Comparison of ENCODE assay signal across 8 cellular contexts in the genomic region with DNA sequence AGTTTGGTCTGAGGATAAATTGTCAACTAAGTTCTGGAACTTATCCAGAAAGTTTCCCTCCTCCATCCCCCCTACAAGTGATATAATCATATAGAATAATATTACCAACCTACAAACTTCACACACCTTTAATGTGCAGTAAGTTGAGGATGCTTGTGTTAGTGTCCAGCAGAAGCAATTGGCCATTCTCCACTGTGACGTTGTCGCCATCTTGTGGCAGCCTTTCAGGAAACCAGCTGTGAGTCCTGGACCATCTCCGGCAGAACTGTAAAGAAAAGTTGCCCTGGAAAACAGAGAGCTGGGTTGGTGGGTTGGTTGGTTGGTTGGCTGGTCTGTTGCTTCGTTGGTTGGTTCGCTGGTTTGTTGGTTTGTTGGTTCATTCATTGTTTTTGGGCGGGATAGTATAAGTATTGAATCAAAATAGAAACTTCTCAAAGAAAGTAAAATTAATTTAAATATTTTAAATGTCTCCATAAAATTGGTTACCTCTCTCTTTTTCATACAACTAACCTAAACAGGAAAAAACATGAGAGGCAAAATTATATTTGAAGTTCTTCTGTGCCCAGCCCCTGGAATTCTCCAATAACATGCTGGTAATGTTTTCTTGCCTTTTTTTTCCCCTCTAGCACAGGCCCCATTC.
A peak's percentile ranks its signal among the peaks of the same experiment; 100 is the strongest.
DNase-seq lines count a peak whose midpoint lies in the region; ATAC-seq, FAIRE-seq and TF ChIP-seq lines count a peak whose summit lies in the region.

No MANE protein-coding gene starts in this region.

- intact Hi-C loops in tibial artery (cut with DNase I; ENCODE audit: low total_unique reads): no loop called here

- H3K79me2 ChIP-seq in SK-N-SH (ENCODE audit: insufficient read depth) (no peaks in the 10 kb centered on the region), mesendoderm (ENCODE audit: control insufficient read depth, insufficient read depth, low read length) (no peaks in the 10 kb centered on the region)

- H3K79me1 ChIP-seq in mesendoderm (ENCODE audit: low read length): no peaks in the 10 kb centered on the region

- no peak overlapping the region for H2AK5ac ChIP-seq in mesendoderm (ENCODE audit: low read length)

- CTCF ChIA-PET in A549 (lab: Yijun Ruan, JAX) (interaction anchor here (0.6 to 2.5 kb wide), 16 partner anchors 9 to 1147 kb away, joined by 3 to 10 read pairs (median 4); no protein-coding TSS in a partner anchor), HEK293T (lab: Yijun Ruan, JAX) (interaction anchor here (0.6 to 0.7 kb wide), 3 partner anchors 9 to 105 kb away, joined by 4 read pairs; no protein-coding TSS in a partner anchor), SK-N-SH (lab: Yijun Ruan, JAX) (interaction anchor here (0.6 to 4.6 kb wide), 42 partner anchors 8 to 1303 kb away, joined by 3 to 55 read pairs (median 4); partner anchors contain the start of gene TFAP2B)

- H4K20me1 ChIP-seq in SK-N-SH (ENCODE audit: insufficient read depth): no peaks in the 10 kb centered on the region

- H4K5ac ChIP-seq in mesendoderm (ENCODE audit: low read length): no peak overlapping the region

- H3K27me3 Mint-ChIP-seq in endothelial cell (ENCODE audit: unreplicated experiment): no peaks in the 10 kb centered on the region

- no peak overlapping the region for H3K4me3 ChIP-seq in A549
- H3K4me3 ChIP-seq in SK-N-SH (ENCODE audit: low read depth in 2 of 2, low read length in 1 of 2): no peak overlapping the region; a peak in 1 of 4 replicates
- H3K4me3 ChIP-seq in mesendoderm (ENCODE audit: low read length): no peak overlapping the region
- no peak overlapping the region for H3K4me3 ChIP-seq in tibial artery

- FAIRE-seq in A549 (lab: Jason Lieb, UNC): no peak

- H3K18ac ChIP-seq in mesendoderm (ENCODE audit: low read length): no peak overlapping the region

- H3K4me1 ChIP-seq in A549: no peaks in the 10 kb centered on the region
- H3K4me1 ChIP-seq in SK-N-SH (ENCODE audit: control insufficient read depth in 1 of 2, insufficient read depth in 2 of 2, low read depth in 1 of 2, low read length in 1 of 2): peaks cover 0 to 2% of the 10 kb centered on the region in 2 experiments; a peak in 1 of 4 replicates
- H3K4me1 ChIP-seq in mesendoderm (ENCODE audit: control insufficient read depth, low read depth, low read length): no peaks in the 10 kb centered on the region
- H3K4me1 ChIP-seq in tibial artery: no peaks in the 10 kb centered on the region

- TF ChIP-seq POLR2A in A549 (IDR thresholded peaks at IDR 0.05; ENCODE audit: low read length): no peak

- no peak overlapping the region for H2AFZ ChIP-seq in SK-N-SH (ENCODE audit: low read depth)

- no peaks in the 10 kb centered on the region for H3K4me1 Mint-ChIP-seq in endothelial cell (ENCODE audit: unreplicated experiment)

- DNase-seq in A549 (ENCODE audit: low read depth in 1 of 2, low spot score in 1 of 2) (peak; percentile 18 to 62), GM10266 (ENCODE audit: extremely low spot score) (peak; percentile 68), HEK293T (ENCODE audit: extremely low spot score) (peak; percentile 69), NAMALWA (ENCODE audit: low spot score) (peak; percentile 70), SK-N-SH (peak; percentile 34), endothelial cell (ENCODE audit: low spot score) (peak; percentile 84), mesendoderm (peak; percentile 83), tibial artery (peak; percentile 34 to 67)

- no peak overlapping the region for H3K27ac ChIP-seq in A549
- peak overlapping the region in 1 of 2 experiments; percentile 91; a peak in 2 of 4 replicates for H3K27ac ChIP-seq in SK-N-SH (ENCODE audit: low read depth in 2 of 2, low read length in 1 of 2)
- H3K27ac ChIP-seq in mesendoderm (ENCODE audit: low read depth, low read length): no peak overlapping the region
- no peak overlapping the region for H3K27ac ChIP-seq in tibial artery

- TF ChIP-seq CTCF in A549 (IDR thresholded peaks at IDR 0.05) (peak; percentile 67), GM10266 (IDR thresholded peaks at IDR 0.05; ENCODE audit: control insufficient read depth, insufficient read depth, low read depth, missing control alignments) (peak; percentile 92), SK-N-SH (IDR thresholded peaks at IDR 0.05) (peak; percentile 83), endothelial cell (IDR thresholded peaks at IDR 0.05; ENCODE audit: unreplicated experiment) (peak; percentile 55), tibial artery (IDR thresholded peaks at IDR 0.05) (peak; percentile 42 to 59)

- no peak overlapping the region for H3K27ac Mint-ChIP-seq in endothelial cell (ENCODE audit: unreplicated experiment)

- ATAC-seq in A549: peak; percentile 78 to 83

- no peak overlapping the region for H2BK15ac ChIP-seq in mesendoderm (replicated peaks; ENCODE audit: low read depth)

- no peak overlapping the region for H3K56ac ChIP-seq in mesendoderm (ENCODE audit: low read length)

- no peak for TF ChIP-seq EP300 in A549 (IDR thresholded peaks at IDR 0.05)
- no peak for TF ChIP-seq EP300 in SK-N-SH (IDR thresholded peaks at IDR 0.05; ENCODE audit: borderline replicate concordance in 1 of 2, low read depth in 1 of 2, low read length in 1 of 2)

- H3K36me3 Mint-ChIP-seq in endothelial cell (ENCODE audit: low read depth, unreplicated experiment): no peaks in the 10 kb centered on the region

- H3K27me3 ChIP-seq in SK-N-SH (ENCODE audit: insufficient read depth): no peaks in the 10 kb centered on the region
- H3K27me3 ChIP-seq in mesendoderm (ENCODE audit: insufficient read depth, low read length, poor library complexity): no peaks in the 10 kb centered on the region
- no peaks in the 10 kb centered on the region for H3K27me3 ChIP-seq in tibial artery

- H3K4ac ChIP-seq in mesendoderm (ENCODE audit: low read depth, low read length): no peak overlapping the region

- H2BK5ac ChIP-seq in mesendoderm (ENCODE audit: low read length): no peak overlapping the region

- no peaks in the 10 kb centered on the region for H3K9me3 ChIP-seq in A549
- H3K9me3 ChIP-seq in SK-N-SH: no peaks in the 10 kb centered on the region
- no peaks in the 10 kb centered on the region for H3K9me3 ChIP-seq in tibial artery

- no peaks in the 10 kb centered on the region for H3K36me3 ChIP-seq in SK-N-SH (replicated peaks in 1 of 2; ENCODE audit: control insufficient read depth in 1 of 2, insufficient read depth in 2 of 2, low read length in 1 of 2)
- H3K36me3 ChIP-seq in mesendoderm (ENCODE audit: control insufficient read depth, insufficient read depth, low read length): no peaks in the 10 kb centered on the region
- no peaks in the 10 kb centered on the region for H3K36me3 ChIP-seq in tibial artery

- no peaks in the 10 kb centered on the region for H3K9me2 ChIP-seq in SK-N-SH

- H3K23ac ChIP-seq in mesendoderm (ENCODE audit: low read length): no peak overlapping the region

- 3% methylated on average over 6 of the region's 6 CpGs for WGBS in A549 (ENCODE audit: missing lambda C conversion rate)
- 16% methylated on average over 6 of the region's 6 CpGs for WGBS in SK-N-SH (ENCODE audit: low lambda C conversion rate)
- WGBS in mesendoderm (ENCODE audit: extremely low coverage, insufficient coverage, low lambda C conversion rate): no CpG with 5 or more reads among the region's 6 CpGs

- H3K9me3 Mint-ChIP-seq in endothelial cell (ENCODE audit: unreplicated experiment): no peaks in the 10 kb centered on the region

- no peaks in the 10 kb centered on the region for H3F3A ChIP-seq in SK-N-SH (replicated peaks; ENCODE audit: insufficient read depth)

- H3K4me3 Mint-ChIP-seq in endothelial cell (ENCODE audit: unreplicated experiment): no peak overlapping the region

- POLR2A ChIA-PET in A549 (lab: Yijun Ruan, JAX): no interaction called here
- POLR2A ChIA-PET in HEK293T (lab: Yijun Ruan, JAX): no interaction called here
- POLR2A ChIA-PET in SK-N-SH (lab: Yijun Ruan, JAX): interaction anchor here (0.7 to 2.4 kb wide), 3 partner anchors 57 to 1111 kb away, joined by 4 to 8 read pairs (median 4); no protein-coding TSS in a partner anchor

- no peak overlapping the region for H4K8ac ChIP-seq in mesendoderm (ENCODE audit: low read depth, low read length)

- H3K9ac ChIP-seq in SK-N-SH (no peak overlapping the region), mesendoderm (ENCODE audit: low read length) (no peak overlapping the region)

- peak; percentile 70 to 72 for TF ChIP-seq RAD21 in A549 (conservative IDR thresholded peaks at IDR 0.05 in 1 of 2, IDR thresholded peaks at IDR 0.05 in 1 of 2)
- peak; percentile 99 for TF ChIP-seq RAD21 in SK-N-SH (IDR thresholded peaks at IDR 0.05; ENCODE audit: low read length)

- no peak overlapping the region for H2BK120ac ChIP-seq in mesendoderm (ENCODE audit: low read depth, low read length)

- H3K4me2 ChIP-seq in A549 (no peak overlapping the region), SK-N-SH (no peak overlapping the region), mesendoderm (ENCODE audit: low read length) (no peak overlapping the region)

TF ChIP-seq in A549, 52 proteins besides CTCF, POLR2A, EP300 and RAD21:
- TF ChIP-seq SMC3 (IDR thresholded peaks at IDR 0.05) (peak; percentile 52), CEBPB (IDR thresholded peaks at IDR 0.05) (no peak)

TF ChIP-seq in HEK293T, 16 proteins besides CTCF, POLR2A, EP300 and RAD21:
- TF ChIP-seq HDGF (IDR thresholded peaks at IDR 0.05; ENCODE audit: borderline replicate concordance) (no peak), TARDBP (IDR thresholded peaks at IDR 0.05) (no peak), SP1 (IDR thresholded peaks at IDR 0.05) (no peak), SUZ12 (IDR thresholded peaks at IDR 0.05) (no peak), BHLHE40 (IDR thresholded peaks at IDR 0.05; ENCODE audit: borderline replicate concordance) (no peak), CTBP1 (IDR thresholded peaks at IDR 0.05; ENCODE audit: borderline replicate concordance) (no peak), ELF4 (IDR thresholded peaks at IDR 0.05) (no peak)

TF ChIP-seq in SK-N-SH, 30 proteins besides CTCF, POLR2A, EP300 and RAD21:
- TF ChIP-seq SMC3 (IDR thresholded peaks at IDR 0.05; ENCODE audit: low read depth, low read length): peak; percentile 83
- 0 out of 2 replicates have a peak, but pooled peaks have one; percentile 43 for TF ChIP-seq RCOR1 (IDR thresholded peaks at IDR 0.05; ENCODE audit: low read length)
- TF ChIP-seq EZH2phosphoT487 (IDR thresholded peaks at IDR 0.05; ENCODE audit: borderline replicate concordance, low read depth): no peak
- TF ChIP-seq, protein P1, sequence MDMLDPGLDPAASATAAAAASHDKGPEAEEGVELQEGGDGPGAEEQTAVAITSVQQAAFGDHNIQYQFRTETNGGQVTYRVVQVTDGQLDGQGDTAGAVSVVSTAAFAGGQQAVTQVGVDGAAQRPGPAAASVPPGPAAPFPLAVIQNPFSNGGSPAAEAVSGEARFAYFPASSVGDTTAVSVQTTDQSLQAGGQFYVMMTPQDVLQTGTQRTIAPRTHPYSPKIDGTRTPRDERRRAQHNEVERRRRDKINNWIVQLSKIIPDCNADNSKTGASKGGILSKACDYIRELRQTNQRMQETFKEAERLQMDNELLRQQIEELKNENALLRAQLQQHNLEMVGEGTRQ (IDR thresholded peaks at IDR 0.05; ENCODE audit: borderline replicate concordance, low read depth, low read length): no peak
- peak; percentile 17 for TF ChIP-seq CHD2 (IDR thresholded peaks at IDR 0.05; ENCODE audit: low read length, partially characterized antibody)
- no peak for TF ChIP-seq FOSL2 (IDR thresholded peaks at IDR 0.05; ENCODE audit: borderline replicate concordance, low read depth)

Comparison
In these comparisons a context has a peak if more than half of its experiments do, and no peak if none do; other contexts are left out.
1. DNase-seq: peak in every context shown above with its lines; median percentile 84 in endothelial cell; 83 in mesendoderm; 70 in NAMALWA; 69 in HEK293T; 68 in GM10266; 50 in tibial artery; 40 in A549; 34 in SK-N-SH.
2. Of the 12 proteins assayed by ChIP-seq in both A549 and SK-N-SH: peak only in A549: none; only in SK-N-SH: CHD2 and RCOR1; in both: CTCF, RAD21 and SMC3; in neither: 7.